In genomic region chr19:13914777-13915176, GRCh38 we compare ENCODE assay signal across 36 cellular contexts. TPM values are rescaled to one million over a fixed set of nuclear protein-coding genes. Genes with fewer than 3 reads are reported as not detected.
"Had no signal": no experiment of that assay in that cellular context is flagged by ENCODE, and none has a peak within 500 bp of the region (broad histone marks: within the 10 kb centered on the region; RNA-seq: fewer than 3 reads in every experiment).

No MANE protein-coding gene starts in this region.

- FAIRE-seq: astrocyte, bronchial epithelial cell had no signal

- H3K27me3 ChIP-seq: adrenal gland, ascending aorta, body of pancreas, brain microvascular endothelial cell, breast epithelium, cardiac muscle cell had no signal

- H3K4me3 ChIP-seq: adrenal gland, ascending aorta, body of pancreas, breast epithelium, cardiac muscle cell had no signal

- H3K4me1 ChIP-seq: adrenal gland, ascending aorta, breast epithelium had no signal

- DNase-seq: activated effector memory CD4-positive, alpha-beta T cell treated with anti-CD3 and anti-CD28 coated beads, Interleukin-2, amount 50 U/mL, for 16 hours; activated effector memory CD4-positive, alpha-beta T cell treated with Interleukin-2 at 50 U/mL for 16 hours; activated gamma-delta T cell; activated gamma-delta T cell treated with Interleukin-2 at 50 U/mL for 16 hours; activated naive CD4-positive, alpha-beta T cell; activated naive CD4-positive, alpha-beta T cell treated with anti-CD3 and anti-CD28 coated beads for 36 hours; activated naive CD4-positive, alpha-beta T cell treated with anti-CD3 and anti-CD28 coated beads, Interleukin-2, amount 10 ng/mL, durations not matched to agents 7 days and 5 days; activated naive CD4-positive, alpha-beta T cell treated with anti-CD3 and anti-CD28 coated beads, Interleukin-2, amount 50 U/mL, for 16 hours; activated naive CD4-positive, alpha-beta T cell treated with Interleukin-2 at 50 U/mL for 16 hours; activated naive CD8-positive, alpha-beta T cell treated with anti-CD3 and anti-CD28 coated beads for 36 hours; activated naive CD8-positive, alpha-beta T cell treated with anti-CD3 and anti-CD28 coated beads, Interleukin-2, amount 10 ng/mL, durations not matched to agents 7 days and 5 days; activated naive CD8-positive, alpha-beta T cell treated with anti-CD3 and anti-CD28 coated beads, Interleukin-2, amount 50 U/mL, for 24 hours; activated T-cell treated with anti-CD3 and anti-CD28 coated beads, Interleukin-2, amount 50 U/mL, for 1 hour; activated T-cell treated with anti-CD3 and anti-CD28 coated beads, Interleukin-2, amount 50 U/mL, for 24 hours; activated T-cell treated with anti-CD3 and anti-CD28 coated beads, Interleukin-2, amount 50 U/mL, for 4 hours; activated T-cell treated with anti-CD3 and anti-CD28 coated beads, Interleukin-2, amount 50 U/mL, for 48 hours; activated T-cell treated with anti-CD3 and anti-CD28 coated beads, Interleukin-2, amount 50 U/mL, for 72 hours; adrenal gland; amniotic stem cell; amygdala; anterior cingulate cortex; aorta; body of pancreas; brain microvascular endothelial cell; caudate nucleus; central memory CD4-positive, alpha-beta T cell; cerebellar nuclear complex had no signal

- H3K9me3 ChIP-seq: adrenal gland, ascending aorta, body of pancreas, breast epithelium had no signal

- ATAC-seq: activated naive CD4-positive, alpha-beta T cell treated with anti-CD3 and anti-CD28 coated beads, Interleukin-2, amount 50 U/mL, for 72 hours; activated naive CD8-positive, alpha-beta T cell treated with anti-CD3 and anti-CD28 coated beads, Interleukin-2, amount 50 U/mL, for 24 hours; activated T-cell treated with anti-CD3 and anti-CD28 coated beads, Interleukin-2, amount 50 U/mL, for 4 hours; activated T-cell treated with anti-CD3 and anti-CD28 coated beads, Interleukin-2, amount 50 U/mL, for 72 hours; activated T-helper 17 cell treated with anti-CD3 and anti-CD28 coated beads, Interleukin-2, amount 50 U/mL, for 72 hours; body of pancreas had no signal

- H3K27ac ChIP-seq: adrenal gland, ascending aorta, body of pancreas, brain microvascular endothelial cell, breast epithelium, cardiac muscle cell had no signal

RNA-seq across cellular contexts. Expression of gene BRME1, which starts 8.9 kb away (rescaled TPM):
- total RNA-seq: ascending aorta had no signal

RNA-seq across cellular contexts. Expression of gene PODNL1, which starts 23.4 kb away (rescaled TPM):
- total RNA-seq: activated naive CD8-positive, alpha-beta T cell treated with anti-CD3 and anti-CD28 coated beads for 36 hours; activated T-helper 1 cell treated with anti-CD3 and anti-CD28 coated beads, Interleukin-12 subunit alpha, Interleukin-12 subunit beta, Interleukin-2, Interleukin-4 antibody, amounts not matched to agents 30 ng/mL and 10 ng/mL and 1 ng/mL, durations not matched to agents 14 hours and 24 hours and 36 hours; bronchial epithelial cell had no signal
- polyA plus RNA-seq: cardiac muscle cell had no signal

RNA-seq across cellular contexts. Expression of gene NANOS3, which starts 37.8 kb away (rescaled TPM):
- total RNA-seq: ascending aorta, body of pancreas, breast epithelium had no signal
- polyA plus RNA-seq: adipose tissue had no signal
